Comparison of ENCODE assay signal across 8 cellular contexts in genomic region chr6:110329729-110330436, GRCh38. TPM values are rescaled to one million over a fixed set of nuclear protein-coding genes. Genes with fewer than 3 reads are reported as not detected.
A peak's percentile ranks its signal among the peaks of the same experiment; 100 is the strongest.
DNase-seq lines count a peak whose midpoint lies in the region; ATAC-seq, FAIRE-seq and TF ChIP-seq lines count a peak whose summit lies in the region.

No MANE protein-coding gene starts in this region.

- DNase-seq in AG09309 (ENCODE audit: low read depth) = no peak
- DNase-seq in fibroblast of villous mesenchyme (ENCODE audit: low read depth) = peak; percentile 59
- peak in 4 of 6 donors; percentile 8 to 62 (median 28) for DNase-seq in pancreas
- no peak for DNase-seq in NCI-H2029 treated with DMSO at 0.1 percent for 48 hours (lab: John Stamatoyannopoulos, UW)
- DNase-seq in naive thymus-derived CD8-positive, alpha-beta T cell = no peak
- DNase-seq in dedifferentiated amniotic fluid mesenchymal stem cell (ENCODE audit: extremely low spot score) = no peak

- no peaks in the 10 kb centered on the region for H3K27me3 ChIP-seq in pancreas

- no peak for FAIRE-seq in pancreas (lab: Jason Lieb, UNC)

- intact Hi-C loops in pancreas (cut with DNase I) = no loop called here

- H3K4me3 ChIP-seq in AG09309 (ENCODE audit: control insufficient read depth, low read depth, low read length) (0 out of 2 replicates have a peak overlapping the region, but pooled peaks have one; percentile 1), fibroblast of villous mesenchyme (ENCODE audit: low read depth, low read length) (peak overlapping the region; percentile 26), pancreas (peak overlapping the region in 2 of 4 donors; percentile 18 to 38)

- peak overlapping the region; percentile 31 to 74 (median 67) for H3K27ac ChIP-seq in pancreas

- H3K36me3 ChIP-seq in pancreas = no peaks in the 10 kb centered on the region

- 26 to 34% methylated on average over 18 of the region's 18 CpGs for WGBS in pancreas, 2 donors

- H3K27ac Mint-ChIP-seq in naive thymus-derived CD8-positive, alpha-beta T cell = no peak overlapping the region

- H3K4me3 Mint-ChIP-seq in naive thymus-derived CD8-positive, alpha-beta T cell = no peak overlapping the region

- no peaks in the 10 kb centered on the region for H3K36me3 Mint-ChIP-seq in naive thymus-derived CD8-positive, alpha-beta T cell

- POLR2A ChIA-PET in naive thymus-derived CD8-positive, alpha-beta T cell (lab: Charles Lee) = interaction anchor here (1.3 kb wide), 1 partner anchor 60 kb away, joined by 4 read pairs; no protein-coding TSS in a partner anchor

- peaks cover 5 to 11% (median 10%) of the 10 kb centered on the region in 3 donors for H3K4me1 ChIP-seq in pancreas

- H3K9me3 Mint-ChIP-seq in naive thymus-derived CD8-positive, alpha-beta T cell = no peaks in the 10 kb centered on the region

- H3K27me3 Mint-ChIP-seq in naive thymus-derived CD8-positive, alpha-beta T cell = peaks cover 0 to 4% (median 0%) of the 10 kb centered on the region in 5 donors

- H3K4me1 Mint-ChIP-seq in naive thymus-derived CD8-positive, alpha-beta T cell = peaks cover 15 to 18% (median 16%) of the 10 kb centered on the region in 4 donors

- H3K9me3 ChIP-seq in pancreas = no peaks in the 10 kb centered on the region

- no peak for ATAC-seq in SK-N-SH treated with all-trans-retinoic acid at 6 μM for 48 hours
- peak; percentile 49 to 75 (median 64) for ATAC-seq in pancreas
- no peak for ATAC-seq in naive thymus-derived CD8-positive, alpha-beta T cell
- ATAC-seq in HG03378 (IDR thresholded peaks at IDR 0.05; ENCODE audit: unreplicated experiment) = no peak

- TF ChIP-seq CTCF in AG09309 (IDR thresholded peaks at IDR 0.05; ENCODE audit: control insufficient read depth, insufficient read depth, low read depth, low read length, missing control alignments) (no peak), fibroblast of villous mesenchyme (IDR thresholded peaks at IDR 0.05; ENCODE audit: insufficient read depth, low read depth, low read length) (no peak), pancreas (IDR thresholded peaks at IDR 0.05) (no peak)

TF ChIP-seq in SK-N-SH treated with all-trans-retinoic acid at 6 μM for 48 hours, 23 proteins besides CTCF, POLR2A, EP300 and RAD21:
- no peak for TF ChIP-seq TCF4 (CRISPR knock-in tag; IDR thresholded peaks at IDR 0.05; ENCODE audit: borderline replicate concordance)
- no peak for TF ChIP-seq ZC3H10 (CRISPR knock-in tag; IDR thresholded peaks at IDR 0.05)
- no peak for TF ChIP-seq SNAI2 (CRISPR knock-in tag; IDR thresholded peaks at IDR 0.05)
- TF ChIP-seq ISL1 (CRISPR knock-in tag; IDR thresholded peaks at IDR 0.05) = 0 out of 2 replicates have a peak, but pooled peaks have one; percentile 38
- TF ChIP-seq ESRRG (CRISPR knock-in tag; IDR thresholded peaks at IDR 0.05) = no peak
- no peak for TF ChIP-seq BACH2 (CRISPR knock-in tag; IDR thresholded peaks at IDR 0.05; ENCODE audit: borderline replicate concordance)
- no peak for TF ChIP-seq ZNF8 (CRISPR knock-in tag; IDR thresholded peaks at IDR 0.05)

RNA-seq across cellular contexts. Expression of gene METTL24, which starts 28.3 kb away (rescaled TPM):
- total RNA-seq in fibroblast of villous mesenchyme (0.32 TPM in 1 of 2 replicates, not detected in the other), pancreas (1 to 10 TPM; 1.0 to 4.4 (median 1.6) TPM)
- polyA plus RNA-seq in pancreas = under 1 TPM; 0.34 to 0.80 TPM
- total RNA-seq in naive thymus-derived CD8-positive, alpha-beta T cell = 1 to 10 TPM; 1.2 to 2.0 TPM
- polyA plus RNA-seq in naive thymus-derived CD8-positive, alpha-beta T cell = 1 to 10 TPM in 1 of 3 donors, under 1 TPM in 1, not detected in 1; 0.58 to 1.3 TPM

Comparison
In these comparisons a context has a peak if more than half of its experiments do, and no peak if none do; other contexts are left out.
1. DNase-seq: peak in fibroblast of villous mesenchyme (single experiment) and pancreas (4 of 6); none in AG09309 (single experiment), NCI-H2029 treated with DMSO at 0.1 percent for 48 hours (single experiment), naive thymus-derived CD8-positive, alpha-beta T cell (0 of 10) and dedifferentiated amniotic fluid mesenchymal stem cell (single experiment).
2. ATAC-seq: peak in pancreas (4 of 4); none in SK-N-SH treated with all-trans-retinoic acid at 6 μM for 48 hours (single experiment), naive thymus-derived CD8-positive, alpha-beta T cell (0 of 2) and HG03378 (single experiment).